Comparison of ENCODE assay signal across 8 cellular contexts in genomic region chr4:1356181-1356998, GRCh38. TPM values are rescaled to one million over a fixed set of nuclear protein-coding genes. Genes with fewer than 3 reads are reported as not detected.
DNase-seq lines count a peak whose midpoint lies in the region; ATAC-seq and TF ChIP-seq lines count a peak whose summit lies in the region.

No MANE protein-coding gene starts in this region.

- H3K9me3 ChIP-seq in ovary: no peaks in the 10 kb centered on the region

- H3K36me3 ChIP-seq in ovary: no peaks in the 10 kb centered on the region

- peaks cover 9% of the 10 kb centered on the region for H3K4me1 ChIP-seq in ovary (ENCODE audit: insufficient read depth)

- 37 to 46% (median 38%) methylated on average over 28 of the region's 28 CpGs for WGBS in ovary, 3 donors

- no peaks in the 10 kb centered on the region for H3K27me3 ChIP-seq in ovary

- intact Hi-C loops in ovary (cut with DNase I): loop anchor here in 3 of 4 donors (2.0 to 10.0 kb wide), 7 partner anchors 192 to 371 kb away; no protein-coding TSS in a partner anchor

- TF ChIP-seq CTCF in NB4 (IDR thresholded peaks at IDR 0.05; ENCODE audit: low read depth, low read length) (peak; percentile 96), fibroblast of villous mesenchyme (IDR thresholded peaks at IDR 0.05; ENCODE audit: insufficient read depth, low read depth, low read length) (peak; percentile 81), ovary (IDR thresholded peaks at IDR 0.05) (peak; percentile 58 to 59 (median 59))

- no peak for ATAC-seq in GM21528 (IDR thresholded peaks at IDR 0.05; ENCODE audit: low FRiP score, unreplicated experiment)
- ATAC-seq in GM19467 (IDR thresholded peaks at IDR 0.05; ENCODE audit: unreplicated experiment): no peak

- DNase-seq in NCI-H748 (lab: John Stamatoyannopoulos, UW; ENCODE audit: unreplicated experiment): peak; percentile 38
- no peak for DNase-seq in NCI-H748 treated with DMSO at 0.1 percent for 48 hours (lab: John Stamatoyannopoulos, UW)
- DNase-seq in NB4 (ENCODE audit: low read depth): peak; percentile 77
- peak; percentile 16 for DNase-seq in activated T-cell treated with anti-CD3 and anti-CD28 coated beads for 24 hours (ENCODE audit: low read depth)
- peak; percentile 54 for DNase-seq in fibroblast of villous mesenchyme (ENCODE audit: low read depth)
- peak; percentile 42 to 81 (median 67) for DNase-seq in ovary

- TF ChIP-seq POLR2A in NB4 (IDR thresholded peaks at IDR 0.05; ENCODE audit: extremely low read depth, insufficient read length): no peak
- TF ChIP-seq POLR2A in ovary (IDR thresholded peaks at IDR 0.05): no peak

- H3K4me3 ChIP-seq in NB4 (ENCODE audit: low read depth, low read length) (no peak overlapping the region), fibroblast of villous mesenchyme (ENCODE audit: low read depth, low read length) (no peak overlapping the region), ovary (no peak overlapping the region)

- H3K27ac ChIP-seq in ovary: no peak overlapping the region

- TF ChIP-seq EP300 in ovary (IDR thresholded peaks at IDR 0.05): no peak

RNA-seq across cellular contexts. Expression of gene UVSSA, which starts 9.4 kb away (rescaled TPM):
- 10.8 and 13.9 TPM in 2 replicates for total RNA-seq in fibroblast of villous mesenchyme
- total RNA-seq in ovary: 10 to 100 TPM; 12.1 to 24.7 (median 19.1) TPM
- 1 to 10 TPM; 3.8 to 6.6 TPM for polyA plus RNA-seq in ovary

RNA-seq across cellular contexts. Expression of gene NKX1-1, which starts 49.9 kb away (rescaled TPM):
- not detected in 2 replicates for total RNA-seq in fibroblast of villous mesenchyme
- not detected for total RNA-seq in ovary
- polyA plus RNA-seq in ovary: not detected
